Comparison of ENCODE assay signal across 10 cellular contexts in genomic region chr1:52727956-52728656, GRCh38. TPM values are rescaled to one million over a fixed set of nuclear protein-coding genes. Genes with fewer than 3 reads are reported as not detected.
DNase-seq lines count a peak whose midpoint lies in the region; ATAC-seq, FAIRE-seq and TF ChIP-seq lines count a peak whose summit lies in the region.
"Had no signal": no experiment of that assay in that cellular context is flagged by ENCODE, and none has a peak within 500 bp of the region (broad histone marks: within the 10 kb centered on the region; RNA-seq: fewer than 3 reads in every experiment).

No MANE protein-coding gene starts in this region.

- CTCF ChIA-PET in PC-3 (lab: Charles Lee) = interaction anchor here (0.7 kb wide), 1 partner anchor 20 kb away, joined by 3 read pairs; no protein-coding TSS in a partner anchor

- TF ChIP-seq CTCF in PC-3 (conservative IDR thresholded peaks at IDR 0.05; ENCODE audit: low read depth, low read length) (no peak), fibroblast of the aortic adventitia (IDR thresholded peaks at IDR 0.05; ENCODE audit: insufficient read depth, low read length) (no peak), psoas muscle (IDR thresholded peaks at IDR 0.05) (no peak)

- ATAC-seq in PC-3 = no peak; the same call in 1 of the 2 replicates
- ATAC-seq in psoas muscle = no peak
- no peak for ATAC-seq in GM19328 (IDR thresholded peaks at IDR 0.05; ENCODE audit: unreplicated experiment)
- no peak for ATAC-seq in GM21529 (IDR thresholded peaks at IDR 0.05; ENCODE audit: unreplicated experiment)

- peaks cover 54% of the 10 kb centered on the region for H3K79me2 ChIP-seq in PC-3 (ENCODE audit: low read length)

- H3K4me3 ChIP-seq in PC-3 (ENCODE audit: low read length) (peak overlapping the region; percentile 90), fibroblast of the aortic adventitia (ENCODE audit: low read depth, low read length) (peak overlapping the region; percentile 26), psoas muscle (peak overlapping the region; percentile 96)

- TF ChIP-seq POLR2A in GM12891 (IDR thresholded peaks at IDR 0.05; ENCODE audit: low read depth, low read length) = no peak

- POLR2A ChIA-PET in PC-3 (lab: Charles Lee; ENCODE audit: unreplicated experiment) = no interaction called here

- DNase-seq in GM12891 (ENCODE audit: insufficient read length, low spot score) (no peak), PC-3 (peak; percentile 52), fibroblast of the aortic adventitia (ENCODE audit: low read depth) (no peak), psoas muscle (no peak), GM19239 (ENCODE audit: insufficient read length, low spot score) (no peak)
- DNase-seq: GF-D8, NCI-H446 had no signal

- H3K9ac ChIP-seq in PC-3 (ENCODE audit: low read length) = no peak overlapping the region

- no TSS peak for BruUV-seq in PC-3 (replicated peaks; lab: Mats Ljungman, UMichigan)

- H4K20me1 ChIP-seq in PC-3 (ENCODE audit: low read length) = no peaks in the 10 kb centered on the region

- H3K36me3 ChIP-seq in PC-3 (ENCODE audit: low read depth, low read length) = no peaks in the 10 kb centered on the region
- peaks cover 0 to 6% of the 10 kb centered on the region in 2 donors for H3K36me3 ChIP-seq in psoas muscle (ENCODE audit: insufficient read depth in 1 of 2, low read depth in 1 of 2)

- H3K4me1 ChIP-seq in PC-3 (ENCODE audit: insufficient read depth, low read length) (peaks cover 17% of the 10 kb centered on the region), psoas muscle (peaks cover 30% of the 10 kb centered on the region)

- no peaks in the 10 kb centered on the region for H3F3A ChIP-seq in PC-3 (ENCODE audit: low read length, unreplicated experiment)

- no peak overlapping the region for H2AFZ ChIP-seq in PC-3 (ENCODE audit: low read length)

- H3K27me3 ChIP-seq in PC-3 (ENCODE audit: low read length) (no peaks in the 10 kb centered on the region), psoas muscle (ENCODE audit: insufficient read depth in 3 of 3, low read length in 2 of 3) (no peaks in the 10 kb centered on the region)

- WGBS in psoas muscle, 3 donors = 48 to 65% (median 50%) methylated on average over 6 of the region's 6 CpGs

- FAIRE-seq in GM12891 (lab: Jason Lieb, UNC) (peak; percentile 5), GM19239 (lab: Jason Lieb, UNC) (no peak)
- FAIRE-seq: endometrium had no signal

- H3K27ac ChIP-seq in PC-3 (ENCODE audit: low read length) (no peak overlapping the region), psoas muscle (peak overlapping the region; percentile 95)

- intact Hi-C loops in PC-3 (cut with micrococcal nuclease) = loop anchor here (2.0 kb wide), 1 partner anchor 25 kb away; no protein-coding TSS in a partner anchor
- intact Hi-C loops in psoas muscle (cut with DNase I) = loop anchor here in 1 of 2 donors (2.0 to 10.0 kb wide), 2 partner anchors 29 to 197 kb away; partner anchors contain the start of genes COA7, ECHDC2 and SCP2

- H3K9me3 ChIP-seq in PC-3 (ENCODE audit: low read length) (no peaks in the 10 kb centered on the region), psoas muscle (no peaks in the 10 kb centered on the region)

- H3K9me2 ChIP-seq in PC-3 (replicated peaks; ENCODE audit: low read length) = no peaks in the 10 kb centered on the region

- H3K4me2 ChIP-seq in PC-3 (ENCODE audit: low read length) = peak overlapping the region; percentile 98

TF ChIP-seq in GM12891, 5 proteins besides CTCF, POLR2A, EP300 and RAD21:
- TF ChIP-seq TAF1 (IDR thresholded peaks at IDR 0.05; ENCODE audit: low read depth, low read length) (no peak), POU2F2 (IDR thresholded peaks at IDR 0.05; ENCODE audit: low read depth, low read length) (no peak), PAX5 (IDR thresholded peaks at IDR 0.05; ENCODE audit: insufficient read depth, low read length, severe bottlenecking) (no peak), POLR2AphosphoS5 (IDR thresholded peaks at IDR 0.05; ENCODE audit: low read depth, low read length) (no peak), SPI1 (IDR thresholded peaks at IDR 0.05; ENCODE audit: low read depth, low read length) (no peak)
TF ChIP-seq in GM12891: peak in this region for 0.

RNA-seq across cellular contexts. Expression of gene ZYG11B, which starts 1.9 kb away (rescaled TPM):
- polyA plus RNA-seq in GM12891 (2012; ENCODE audit: low read depth, missing spikeins) = 1.7 TPM
- total RNA-seq in PC-3 (2014; rRNA removed) = 19.8 and 23.4 TPM in 2 replicates
- 36.7 and 59.7 TPM in 2 replicates for total RNA-seq in fibroblast of the aortic adventitia (ENCODE audit: low replicate concordance)
- total RNA-seq in psoas muscle = 100 to 1,000 TPM in 2 of 4 donors, 10 to 100 TPM in 2; 72.0 to 152 (median 97.1) TPM
- polyA plus RNA-seq in psoas muscle = 10 to 100 TPM; 11.4 to 91.0 (median 24.4) TPM

RNA-seq across cellular contexts. Expression of gene COA7, which starts 30.0 kb away (rescaled TPM):
- polyA plus RNA-seq in GM12891 (2012; ENCODE audit: low read depth, missing spikeins) = 7.6 TPM
- total RNA-seq in PC-3 (2014; rRNA removed) (13.0 and 17.6 TPM in 2 replicates), fibroblast of the aortic adventitia (ENCODE audit: low replicate concordance) (15.2 and 15.7 TPM in 2 replicates), psoas muscle (10 to 100 TPM; 25.2 to 48.8 (median 38.7) TPM)
- 10 to 100 TPM; 27.4 to 41.8 (median 30.5) TPM for polyA plus RNA-seq in psoas muscle

Comparison
In these comparisons a context has a peak if more than half of its experiments do, and no peak if none do; other contexts are left out.
1. H3K4me3 ChIP-seq: peak in every context shown above with its lines; median percentile 96 in psoas muscle; 90 in PC-3; 26 in fibroblast of the aortic adventitia.